Comparison of ENCODE assay signal across 20 cellular contexts in genomic region chr3:98782826-98783500, GRCh38. TPM values are rescaled to one million over a fixed set of nuclear protein-coding genes. Genes with fewer than 3 reads are reported as not detected.
DNase-seq lines count a peak whose midpoint lies in the region; FAIRE-seq and TF ChIP-seq lines count a peak whose summit lies in the region.
"Had no signal": no experiment of that assay in that cellular context is flagged by ENCODE, and none has a peak within 500 bp of the region (broad histone marks: within the 10 kb centered on the region; RNA-seq: fewer than 3 reads in every experiment).

No MANE protein-coding gene starts in this region.

- H3K36me3 ChIP-seq in left ventricle myocardium inferior (no peaks in the 10 kb centered on the region), right atrium auricular region (no peaks in the 10 kb centered on the region), SJCRH30 (no peaks in the 10 kb centered on the region), esophagus squamous epithelium (no peaks in the 10 kb centered on the region)
- H3K36me3 ChIP-seq: ovary had no signal

- H3K4me3 ChIP-seq in left ventricle myocardium inferior = no peak overlapping the region
- no peak overlapping the region for H3K4me3 ChIP-seq in right atrium auricular region
- no peak overlapping the region for H3K4me3 ChIP-seq in SJCRH30
- H3K4me3 ChIP-seq in esophagus squamous epithelium = no peak overlapping the region
- H3K4me3 ChIP-seq: ovary had no signal

- DNase-seq in left ventricle myocardium inferior = no peak
- no peak for DNase-seq in right atrium auricular region (ENCODE audit: low spot score)
- DNase-seq in SJCRH30 = peak in 1 of 2 experiments; percentile 9
- DNase-seq in kidney tubule cell (ENCODE audit: low spot score) = peak; percentile 90
- DNase-seq in midbrain (lab: John Stamatoyannopoulos, UW) = no peak
- DNase-seq in GM12891 (ENCODE audit: insufficient read length, low spot score) = no peak
- no peak for DNase-seq in esophagus squamous epithelium (lab: John Stamatoyannopoulos, UW)
- no peak for DNase-seq in amygdala (lab: John Stamatoyannopoulos, UW)
- DNase-seq: activated CD4-positive, alpha-beta T cell treated with anti-CD3 and anti-CD28 coated beads, Interleukin-2, amount 50 U/mL, for 1 hour; activated CD8-positive, alpha-beta memory T cell treated with anti-CD3 and anti-CD28 coated beads, Interleukin-2, amount 50 U/mL, for 4 hours; activated naive CD4-positive, alpha-beta T cell treated with Interleukin-2 at 50 U/mL for 16 hours; anterior cingulate cortex; effector memory CD4-positive, alpha-beta T cell; immature natural killer cell; NCI-H526; ovary; SHP77; stimulated activated naive CD8-positive, alpha-beta T cell treated with anti-CD3 and anti-CD28 coated beads, Interleukin-15, amount 100 ng/mL, for 72 hours; T-cell had no signal

- no peak for TF ChIP-seq POLR2A in GM12891 (IDR thresholded peaks at IDR 0.05; ENCODE audit: low read depth, low read length)
- no peak for TF ChIP-seq POLR2A in esophagus squamous epithelium (IDR thresholded peaks at IDR 0.05)

- H3K27me3 ChIP-seq in left ventricle myocardium inferior (ENCODE audit: low read depth) (no peaks in the 10 kb centered on the region), right atrium auricular region (no peaks in the 10 kb centered on the region), SJCRH30 (no peaks in the 10 kb centered on the region), esophagus squamous epithelium (no peaks in the 10 kb centered on the region)
- H3K27me3 ChIP-seq: ovary had no signal

- WGBS in esophagus squamous epithelium, 2 donors = 87 to 88% methylated on average over 8 of the region's 8 CpGs

- H3K9me3 ChIP-seq in left ventricle myocardium inferior (replicated peaks) (no peaks in the 10 kb centered on the region), right atrium auricular region (no peaks in the 10 kb centered on the region), SJCRH30 (replicated peaks) (no peaks in the 10 kb centered on the region), esophagus squamous epithelium (no peaks in the 10 kb centered on the region)
- H3K9me3 ChIP-seq: ovary had no signal

- TF ChIP-seq CTCF in left ventricle myocardium inferior (IDR thresholded peaks at IDR 0.05; ENCODE audit: borderline replicate concordance) = no peak
- TF ChIP-seq CTCF in right atrium auricular region (IDR thresholded peaks at IDR 0.05) = no peak
- TF ChIP-seq CTCF in esophagus squamous epithelium (IDR thresholded peaks at IDR 0.05) = no peak

- intact Hi-C loops in left ventricle myocardium inferior (cut with micrococcal nuclease) = no loop called here
- intact Hi-C loops in esophagus squamous epithelium (cut with DNase I) = no loop called here

- FAIRE-seq in GM12891 (lab: Jason Lieb, UNC) = no peak

- H3K27ac ChIP-seq in left ventricle myocardium inferior (replicated peaks) = peak overlapping the region; percentile 71
- no peak overlapping the region for H3K27ac ChIP-seq in right atrium auricular region
- peak overlapping the region; percentile 54 for H3K27ac ChIP-seq in SJCRH30
- H3K27ac ChIP-seq in esophagus squamous epithelium = no peak overlapping the region
- H3K27ac ChIP-seq: ovary had no signal

- H3K4me1 ChIP-seq in left ventricle myocardium inferior (peaks cover 74% of the 10 kb centered on the region), right atrium auricular region (peaks cover 0 to 52% of the 10 kb centered on the region in 2 donors), SJCRH30 (peaks cover 14% of the 10 kb centered on the region), esophagus squamous epithelium (peaks cover 0 to 20% (median 0%) of the 10 kb centered on the region in 3 donors)

TF ChIP-seq in GM12891, 5 proteins besides CTCF, POLR2A, EP300 and RAD21:
- no peak for TF ChIP-seq TAF1 (IDR thresholded peaks at IDR 0.05; ENCODE audit: low read depth, low read length)
- TF ChIP-seq POLR2AphosphoS5 (IDR thresholded peaks at IDR 0.05; ENCODE audit: low read depth, low read length) = no peak
- TF ChIP-seq PAX5 (IDR thresholded peaks at IDR 0.05; ENCODE audit: insufficient read depth, low read length, severe bottlenecking) = no peak
- TF ChIP-seq SPI1 (IDR thresholded peaks at IDR 0.05; ENCODE audit: low read depth, low read length) = no peak
- TF ChIP-seq POU2F2 (IDR thresholded peaks at IDR 0.05; ENCODE audit: low read depth, low read length) = no peak

RNA-seq across cellular contexts. Expression of gene ST3GAL6, which starts 19.8 kb away (rescaled TPM):
- total RNA-seq in left ventricle myocardium inferior (52.5 TPM), right atrium auricular region (10 to 100 TPM; 25.9 to 27.2 TPM), esophagus squamous epithelium (1 to 10 TPM; 3.9 to 5.3 (median 4.4) TPM)
- 17.1 and 17.6 TPM in 2 replicates for total RNA-seq in SJCRH30 (2014; rRNA removed; shearing (Covaris generic))
- 8.3 TPM for polyA plus RNA-seq in GM12891 (2012; ENCODE audit: low read depth, missing spikeins)
- polyA plus RNA-seq: BJ had no signal

Comparison
In these comparisons a context has a peak if more than half of its experiments do, and no peak if none do; other contexts are left out.
1. H3K27ac ChIP-seq: peak in left ventricle myocardium inferior (single experiment) and SJCRH30 (single experiment); none in right atrium auricular region (0 of 2) and esophagus squamous epithelium (0 of 4).